ENCODE assay signal across 23 cellular contexts in the genomic region with DNA sequence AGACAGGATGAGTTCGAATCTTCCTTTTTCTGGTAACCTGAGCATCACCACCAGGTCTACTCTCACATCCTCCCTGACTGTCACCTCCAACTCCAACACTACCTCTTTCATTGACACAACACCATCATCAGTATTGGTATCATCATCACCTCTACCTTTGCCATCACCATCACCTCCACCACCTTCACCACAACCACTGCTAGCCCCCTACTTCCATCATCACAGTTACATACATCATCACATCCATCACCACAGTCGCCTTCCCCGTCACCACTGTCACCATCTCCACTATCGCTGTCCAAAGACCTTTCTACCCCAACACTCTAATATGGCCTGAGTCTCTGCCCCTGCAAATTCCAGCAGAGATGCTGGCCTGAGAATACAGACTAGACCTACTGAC. TPM values are rescaled to one million over a fixed set of nuclear protein-coding genes. Genes with fewer than 3 reads are reported as not detected.
"Had no signal": no experiment of that assay in that cellular context is flagged by ENCODE, and none has a peak within 500 bp of the region (broad histone marks: within the 10 kb centered on the region; RNA-seq: fewer than 3 reads in every experiment).

No MANE protein-coding gene starts in this region.

- ATAC-seq: activated T-cell treated with anti-CD3 and anti-CD28 coated beads, Interleukin-2, amount 50 U/mL, for 72 hours; gastrocnemius medialis; naive thymus-derived CD8-positive, alpha-beta T cell; stimulated activated naive CD8-positive, alpha-beta T cell treated with anti-CD3 and anti-CD28 coated beads, Interleukin-15, Interleukin-2, amounts not matched to agents 100 U/mL and 50 U/mL, for 24 hours had no signal

- H3K4me3 Mint-ChIP-seq: activated T-cell treated with anti-CD3 and anti-CD28 coated beads, Interleukin-2, amount 50 U/mL, for 72 hours; dendritic cell treated with granulocyte-macrophage colony-stimulating factor and Interleukin-4, amounts not matched to agents 40 ng/mL and 50 ng/mL, for 4 days; immature natural killer cell; naive thymus-derived CD8-positive, alpha-beta T cell had no signal

- H3K27ac Mint-ChIP-seq: activated T-cell treated with anti-CD3 and anti-CD28 coated beads, Interleukin-2, amount 50 U/mL, for 72 hours; dendritic cell treated with granulocyte-macrophage colony-stimulating factor and Interleukin-4, amounts not matched to agents 40 ng/mL and 50 ng/mL, for 4 days; immature natural killer cell had no signal

- DNase-seq: activated CD4-positive, alpha-beta T cell treated with anti-CD3 and anti-CD28 coated beads for 1 hour; activated CD8-positive, alpha-beta memory T cell treated with anti-CD3 and anti-CD28 coated beads for 24 hours; activated effector memory CD4-positive, alpha-beta T cell treated with anti-CD3 and anti-CD28 coated beads, Interleukin-2, amount 50 U/mL, for 16 hours; activated naive CD4-positive, alpha-beta T cell treated with anti-CD3 and anti-CD28 coated beads, Interleukin-2, amount 50 U/mL, for 16 hours; activated T-cell treated with anti-CD3 and anti-CD28 coated beads, Interleukin-2, amount 50 U/mL, for 72 hours; effector CD8-positive, alpha-beta T cell; gastrocnemius medialis; head of caudate nucleus; immature natural killer cell; kidney glomerular epithelial cell; mesendoderm; naive thymus-derived CD8-positive, alpha-beta T cell; stimulated activated naive CD8-positive, alpha-beta T cell treated with anti-CD3 and anti-CD28 coated beads, Interleukin-15, Interleukin-2, amounts not matched to agents 100 U/mL and 50 U/mL, for 24 hours; substantia nigra; SW 1271; T-helper 2 cell had no signal

- H3K9me3 Mint-ChIP-seq: activated T-cell treated with anti-CD3 and anti-CD28 coated beads, Interleukin-2, amount 50 U/mL, for 72 hours; dendritic cell treated with granulocyte-macrophage colony-stimulating factor and Interleukin-4, amounts not matched to agents 40 ng/mL and 50 ng/mL, for 4 days; immature natural killer cell; naive thymus-derived CD8-positive, alpha-beta T cell had no signal

- H3K4me1 Mint-ChIP-seq: immature natural killer cell; naive thymus-derived CD8-positive, alpha-beta T cell had no signal

- H3K36me3 ChIP-seq: adrenal gland, gastrocnemius medialis, tibial nerve, WERI-Rb-1 had no signal

- H3K27me3 Mint-ChIP-seq: naive thymus-derived CD8-positive, alpha-beta T cell had no signal

- H3K4me3 ChIP-seq: gastrocnemius medialis, tibial nerve had no signal

- H3K9me3 ChIP-seq: adrenal gland, gastrocnemius medialis, tibial nerve had no signal

- H3K27me3 ChIP-seq: adrenal gland, gastrocnemius medialis, tibial nerve had no signal

- H3K36me3 Mint-ChIP-seq: immature natural killer cell; naive thymus-derived CD8-positive, alpha-beta T cell had no signal

RNA-seq across cellular contexts. Expression of a gene that starts 1.4 kb away (rescaled TPM):
- total RNA-seq: skeletal muscle tissue had no signal
- polyA plus RNA-seq: immature natural killer cell; naive thymus-derived CD8-positive, alpha-beta T cell had no signal

RNA-seq across cellular contexts. Expression of a gene that starts 18.9 kb away (rescaled TPM):
- total RNA-seq: activated T-cell treated with anti-CD3 and anti-CD28 coated beads, Interleukin-2, amount 50 U/mL, for 72 hours; adrenal gland; cerebellum; gastrocnemius medialis; naive thymus-derived CD8-positive, alpha-beta T cell; renal cortical epithelial cell; skeletal muscle tissue; tibial nerve had no signal
- polyA plus RNA-seq: immature natural killer cell; naive thymus-derived CD8-positive, alpha-beta T cell had no signal
